1 cellular context compared by ENCODE assay signal in the genomic region with DNA sequence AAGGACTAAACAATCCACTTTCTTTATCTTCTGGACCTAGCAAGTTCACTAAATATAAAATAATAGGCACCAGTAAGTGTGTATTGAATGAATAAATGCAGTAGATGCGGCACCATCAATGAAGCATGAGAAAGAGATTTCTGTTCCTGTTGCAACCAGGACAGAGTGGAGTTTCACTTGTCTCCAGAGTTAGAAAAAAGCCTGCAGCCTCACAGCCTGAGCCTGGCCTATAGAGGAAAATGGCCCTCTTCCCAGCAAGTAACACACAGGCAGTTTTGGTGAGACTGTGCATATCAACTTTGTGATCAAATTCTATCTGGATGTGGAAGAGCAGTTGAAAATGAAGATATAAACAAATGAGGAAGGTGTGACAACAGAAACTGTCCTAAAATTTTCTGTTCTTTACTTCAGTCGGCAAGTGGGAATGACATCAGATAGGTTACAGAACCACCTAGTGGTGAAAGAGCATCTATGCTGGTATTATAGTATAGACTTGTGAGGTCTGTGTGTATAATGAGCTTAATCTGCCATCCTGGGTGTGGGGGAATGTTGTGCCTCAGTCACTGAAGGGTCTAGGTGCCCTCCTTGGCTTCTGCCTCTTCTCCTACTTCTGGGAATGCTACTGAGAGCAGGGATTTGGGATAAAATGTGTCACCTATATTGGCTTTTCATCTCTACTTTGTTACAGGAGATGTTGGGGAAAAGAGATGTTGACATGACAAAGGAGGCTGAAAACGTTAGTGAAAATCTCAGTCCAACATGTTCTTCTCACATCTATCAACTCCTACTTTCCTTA.
TF ChIP-seq lines count a peak whose summit lies in the region.

No MANE protein-coding gene starts in this region.

TF ChIP-seq in GM12878, 131 proteins besides CTCF, POLR2A, EP300 and RAD21:
- TF ChIP-seq SPI1 (IDR thresholded peaks at IDR 0.05; ENCODE audit: borderline replicate concordance, insufficient read depth, low read depth, low read length) (no peak), ATF7 (IDR thresholded peaks at IDR 0.05; ENCODE audit: low read depth) (peak; percentile 80), PML (IDR thresholded peaks at IDR 0.05; ENCODE audit: low read length) (no peak), KLF5 (IDR thresholded peaks at IDR 0.05; ENCODE audit: partially characterized antibody) (no peak), TAF1 (IDR thresholded peaks at IDR 0.05; ENCODE audit: borderline replicate concordance, low read depth, low read length) (no peak), CHD2 (IDR thresholded peaks at IDR 0.05; ENCODE audit: borderline replicate concordance, low read depth, low read length) (no peak), SIN3A (IDR thresholded peaks at IDR 0.05; ENCODE audit: low read depth, low read length) (no peak), RCOR1 (conservative IDR thresholded peaks at IDR 0.05; ENCODE audit: low read depth, low read length) (no peak), RELA (IDR thresholded peaks at IDR 0.05; ENCODE audit: borderline replicate concordance, partially characterized antibody) (no peak), CREM (IDR thresholded peaks at IDR 0.05; ENCODE audit: low read depth) (no peak; the same call in 1 of the 2 replicates), CREB1 (IDR thresholded peaks at IDR 0.05; ENCODE audit: low read depth) (0 out of 2 replicates have a peak, but pooled peaks have one; percentile 34), SMC3 (IDR thresholded peaks at IDR 0.05; ENCODE audit: borderline replicate concordance, low read length) (peak; percentile 69), POLR2AphosphoS2 (IDR thresholded peaks at IDR 0.05; ENCODE audit: low read depth, low read length) (no peak), SRF (IDR thresholded peaks at IDR 0.05; ENCODE audit: low read depth in 2 of 2, low read length in 2 of 2) (no peak), ZNF24 (IDR thresholded peaks at IDR 0.05) (peak; percentile 26; the same call in 1 of the 2 replicates), JUND (IDR thresholded peaks at IDR 0.05; ENCODE audit: low read depth, low read length) (no peak)
- TF ChIP-seq, protein P1, sequence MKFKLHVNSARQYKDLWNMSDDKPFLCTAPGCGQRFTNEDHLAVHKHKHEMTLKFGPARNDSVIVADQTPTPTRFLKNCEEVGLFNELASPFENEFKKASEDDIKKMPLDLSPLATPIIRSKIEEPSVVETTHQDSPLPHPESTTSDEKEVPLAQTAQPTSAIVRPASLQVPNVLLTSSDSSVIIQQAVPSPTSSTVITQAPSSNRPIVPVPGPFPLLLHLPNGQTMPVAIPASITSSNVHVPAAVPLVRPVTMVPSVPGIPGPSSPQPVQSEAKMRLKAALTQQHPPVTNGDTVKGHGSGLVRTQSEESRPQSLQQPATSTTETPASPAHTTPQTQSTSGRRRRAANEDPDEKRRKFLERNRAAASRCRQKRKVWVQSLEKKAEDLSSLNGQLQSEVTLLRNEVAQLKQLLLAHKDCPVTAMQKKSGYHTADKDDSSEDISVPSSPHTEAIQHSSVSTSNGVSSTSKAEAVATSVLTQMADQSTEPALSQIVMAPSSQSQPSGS (IDR thresholded peaks at IDR 0.05; ENCODE audit: low read length): 0 out of 2 replicates have a peak, but pooled peaks have one; percentile 37
- TF ChIP-seq, protein P2, sequence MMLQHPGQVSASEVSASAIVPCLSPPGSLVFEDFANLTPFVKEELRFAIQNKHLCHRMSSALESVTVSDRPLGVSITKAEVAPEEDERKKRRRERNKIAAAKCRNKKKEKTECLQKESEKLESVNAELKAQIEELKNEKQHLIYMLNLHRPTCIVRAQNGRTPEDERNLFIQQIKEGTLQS (IDR thresholded peaks at IDR 0.05; ENCODE audit: borderline replicate concordance, extremely low read depth, low read depth, low read length): no peak
- TF ChIP-seq, protein P3, sequence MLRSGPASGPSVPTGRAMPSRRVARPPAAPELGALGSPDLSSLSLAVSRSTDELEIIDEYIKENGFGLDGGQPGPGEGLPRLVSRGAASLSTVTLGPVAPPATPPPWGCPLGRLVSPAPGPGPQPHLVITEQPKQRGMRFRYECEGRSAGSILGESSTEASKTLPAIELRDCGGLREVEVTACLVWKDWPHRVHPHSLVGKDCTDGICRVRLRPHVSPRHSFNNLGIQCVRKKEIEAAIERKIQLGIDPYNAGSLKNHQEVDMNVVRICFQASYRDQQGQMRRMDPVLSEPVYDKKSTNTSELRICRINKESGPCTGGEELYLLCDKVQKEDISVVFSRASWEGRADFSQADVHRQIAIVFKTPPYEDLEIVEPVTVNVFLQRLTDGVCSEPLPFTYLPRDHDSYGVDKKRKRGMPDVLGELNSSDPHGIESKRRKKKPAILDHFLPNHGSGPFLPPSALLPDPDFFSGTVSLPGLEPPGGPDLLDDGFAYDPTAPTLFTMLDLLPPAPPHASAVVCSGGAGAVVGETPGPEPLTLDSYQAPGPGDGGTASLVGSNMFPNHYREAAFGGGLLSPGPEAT (IDR thresholded peaks at IDR 0.05; ENCODE audit: low read depth): 0 out of 2 replicates have a peak, but pooled peaks have one; percentile 26
- TF ChIP-seq, protein P4, sequence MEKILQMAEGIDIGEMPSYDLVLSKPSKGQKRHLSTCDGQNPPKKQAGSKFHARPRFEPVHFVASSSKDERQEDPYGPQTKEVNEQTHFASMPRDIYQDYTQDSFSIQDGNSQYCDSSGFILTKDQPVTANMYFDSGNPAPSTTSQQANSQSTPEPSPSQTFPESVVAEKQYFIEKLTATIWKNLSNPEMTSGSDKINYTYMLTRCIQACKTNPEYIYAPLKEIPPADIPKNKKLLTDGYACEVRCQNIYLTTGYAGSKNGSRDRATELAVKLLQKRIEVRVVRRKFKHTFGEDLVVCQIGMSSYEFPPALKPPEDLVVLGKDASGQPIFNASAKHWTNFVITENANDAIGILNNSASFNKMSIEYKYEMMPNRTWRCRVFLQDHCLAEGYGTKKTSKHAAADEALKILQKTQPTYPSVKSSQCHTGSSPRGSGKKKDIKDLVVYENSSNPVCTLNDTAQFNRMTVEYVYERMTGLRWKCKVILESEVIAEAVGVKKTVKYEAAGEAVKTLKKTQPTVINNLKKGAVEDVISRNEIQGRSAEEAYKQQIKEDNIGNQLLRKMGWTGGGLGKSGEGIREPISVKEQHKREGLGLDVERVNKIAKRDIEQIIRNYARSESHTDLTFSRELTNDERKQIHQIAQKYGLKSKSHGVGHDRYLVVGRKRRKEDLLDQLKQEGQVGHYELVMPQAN (conservative IDR thresholded peaks at IDR 0.05): no peak
- TF ChIP-seq, protein P5, sequence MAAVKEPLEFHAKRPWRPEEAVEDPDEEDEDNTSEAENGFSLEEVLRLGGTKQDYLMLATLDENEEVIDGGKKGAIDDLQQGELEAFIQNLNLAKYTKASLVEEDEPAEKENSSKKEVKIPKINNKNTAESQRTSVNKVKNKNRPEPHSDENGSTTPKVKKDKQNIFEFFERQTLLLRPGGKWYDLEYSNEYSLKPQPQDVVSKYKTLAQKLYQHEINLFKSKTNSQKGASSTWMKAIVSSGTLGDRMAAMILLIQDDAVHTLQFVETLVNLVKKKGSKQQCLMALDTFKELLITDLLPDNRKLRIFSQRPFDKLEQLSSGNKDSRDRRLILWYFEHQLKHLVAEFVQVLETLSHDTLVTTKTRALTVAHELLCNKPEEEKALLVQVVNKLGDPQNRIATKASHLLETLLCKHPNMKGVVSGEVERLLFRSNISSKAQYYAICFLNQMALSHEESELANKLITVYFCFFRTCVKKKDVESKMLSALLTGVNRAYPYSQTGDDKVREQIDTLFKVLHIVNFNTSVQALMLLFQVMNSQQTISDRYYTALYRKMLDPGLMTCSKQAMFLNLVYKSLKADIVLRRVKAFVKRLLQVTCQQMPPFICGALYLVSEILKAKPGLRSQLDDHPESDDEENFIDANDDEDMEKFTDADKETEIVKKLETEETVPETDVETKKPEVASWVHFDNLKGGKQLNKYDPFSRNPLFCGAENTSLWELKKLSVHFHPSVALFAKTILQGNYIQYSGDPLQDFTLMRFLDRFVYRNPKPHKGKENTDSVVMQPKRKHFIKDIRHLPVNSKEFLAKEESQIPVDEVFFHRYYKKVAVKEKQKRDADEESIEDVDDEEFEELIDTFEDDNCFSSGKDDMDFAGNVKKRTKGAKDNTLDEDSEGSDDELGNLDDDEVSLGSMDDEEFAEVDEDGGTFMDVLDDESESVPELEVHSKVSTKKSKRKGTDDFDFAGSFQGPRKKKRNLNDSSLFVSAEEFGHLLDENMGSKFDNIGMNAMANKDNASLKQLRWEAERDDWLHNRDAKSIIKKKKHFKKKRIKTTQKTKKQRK (IDR thresholded peaks at IDR 0.05; ENCODE audit: low read depth, low read length): no peak
TF ChIP-seq in GM12878: peak in this region for 6.
